Comparison of ENCODE assay signal across 17 cellular contexts in genomic region chr2:17059452-17059851, GRCh38.
"Had no signal": no experiment of that assay in that cellular context is flagged by ENCODE, and none has a peak within 500 bp of the region (broad histone marks: within the 10 kb centered on the region; RNA-seq: fewer than 3 reads in every experiment).

No MANE protein-coding gene starts in this region.

- ATAC-seq: gastroesophageal sphincter; mucosa of descending colon; natural killer cell treated with Interleukin-12 subunit alpha and Interleukin-12 subunit beta and Interleukin-15 and Interleukin-18, amount 100 ng/mL, for 72 hours; sciatic nerve; upper lobe of right lung had no signal

- H3K27ac ChIP-seq: gastroesophageal sphincter, left ventricle myocardium inferior, thoracic aorta, upper lobe of right lung had no signal

- H3K9me3 ChIP-seq: gastroesophageal sphincter, left ventricle myocardium inferior, mucosa of descending colon, thoracic aorta, upper lobe of right lung had no signal

- H3K4me3 ChIP-seq: gastroesophageal sphincter, left ventricle myocardium inferior, mucosa of descending colon, thoracic aorta, upper lobe of right lung had no signal

- H3K4me1 ChIP-seq: gastroesophageal sphincter, left ventricle myocardium inferior, upper lobe of right lung had no signal

- H3K36me3 ChIP-seq: gastroesophageal sphincter, left ventricle myocardium inferior, thoracic aorta, upper lobe of right lung had no signal

- H3K27me3 ChIP-seq: gastroesophageal sphincter, upper lobe of right lung had no signal

- DNase-seq: activated CD4-positive, CD25-positive, alpha-beta regulatory T cell treated with anti-CD3 and anti-CD28 coated beads, Interleukin-2, amount 50 U/mL, for 72 hours; activated naive CD4-positive, alpha-beta T cell; activated naive CD8-positive, alpha-beta T cell treated with anti-CD3 and anti-CD28 coated beads, Interleukin-2, amount 10 ng/mL, durations not matched to agents 7 days and 5 days; activated T-cell treated with anti-CD3 and anti-CD28 coated beads for 4 hours; erythroblast; hippocampal formation; left ventricle myocardium inferior; mucosa of descending colon; stimulated activated CD4-positive, alpha-beta T cell treated with anti-CD3 and anti-CD28 coated beads, Interleukin-12 subunit alpha, Interleukin-12 subunit beta, amount 100 ng/mL, for 4 hours; stimulated activated CD4-positive, alpha-beta T cell treated with anti-CD3 and anti-CD28 coated beads, Interleukin-2, amount 100 ng/mL, for 24 hours; T-helper 1 cell; T1000; upper lobe of right lung had no signal
